18 cellular contexts compared by ENCODE assay signal in the genomic region with DNA sequence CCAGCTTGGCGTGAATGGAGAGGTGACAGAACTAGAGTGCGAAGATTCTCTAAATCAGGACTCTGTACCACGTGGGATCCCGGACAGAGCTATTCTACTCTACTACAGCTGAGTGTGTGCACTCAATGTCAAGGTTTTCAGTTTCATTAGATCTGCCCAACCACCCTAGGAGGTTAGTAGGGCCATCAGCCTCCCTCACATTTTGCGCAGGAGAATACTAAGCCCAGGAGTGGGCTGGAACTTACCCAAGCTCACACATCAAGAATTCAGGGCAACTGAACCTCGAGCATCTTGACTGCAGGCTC.
DNase-seq lines count a peak whose midpoint lies in the region; ATAC-seq and TF ChIP-seq lines count a peak whose summit lies in the region.
"Had no signal": no experiment of that assay in that cellular context is flagged by ENCODE, and none has a peak within 500 bp of the region (broad histone marks: within the 10 kb centered on the region; RNA-seq: fewer than 3 reads in every experiment).

No MANE protein-coding gene starts in this region.

- peak overlapping the region; percentile 89 for H3K18ac ChIP-seq in IMR-90 (ENCODE audit: low read depth, low read length)

- intact Hi-C loops in IMR-90 (cut with micrococcal nuclease): no loop called here

- no peaks in the 10 kb centered on the region for H3K9me3 ChIP-seq in IMR-90 (ENCODE audit: control insufficient read depth, insufficient read depth, low read length)

- H4K5ac ChIP-seq in IMR-90 (ENCODE audit: low read depth, low read length): peak overlapping the region; percentile 90

- H3K79me1 ChIP-seq in IMR-90 (ENCODE audit: low read depth in 1 of 2, low read length in 2 of 2): peaks cover 0 to 43% of the 10 kb centered on the region in 2 experiments; a peak in 2 of 4 replicates

- H3K9ac ChIP-seq in IMR-90 (ENCODE audit: low read depth, low read length): no peak overlapping the region
- H3K9ac ChIP-seq: KMS-11 had no signal

- peak overlapping the region; percentile 67 for H2AFZ ChIP-seq in IMR-90 (replicated peaks; ENCODE audit: low read length, poor library complexity)
- H2AFZ ChIP-seq: GM23338, PC-9 had no signal

- H2BK5ac ChIP-seq in IMR-90 (ENCODE audit: low read depth, low read length, poor library complexity, severe bottlenecking): peak overlapping the region; percentile 93

- peak overlapping the region; percentile 92 for H3K14ac ChIP-seq in IMR-90 (replicated peaks; ENCODE audit: low read depth, low read length)

- peak overlapping the region; percentile 78 for H3K27ac ChIP-seq in IMR-90 (ENCODE audit: insufficient read depth, low read length)
- H3K27ac ChIP-seq: KMS-11, PC-9, RWPE1 had no signal

- H3K4me3 ChIP-seq in IMR-90 (ENCODE audit: insufficient read depth, low read depth, low read length): no peak overlapping the region
- H3K4me3 ChIP-seq: GM23338, PC-9 had no signal

- H3K27me3 Mint-ChIP-seq in activated T-cell treated with anti-CD3 and anti-CD28 coated beads, Interleukin-2, amount 50 U/mL, for 24 hours: no peaks in the 10 kb centered on the region
- H3K27me3 Mint-ChIP-seq: B cell had no signal

- no peaks in the 10 kb centered on the region for H3K36me3 Mint-ChIP-seq in activated T-cell treated with anti-CD3 and anti-CD28 coated beads, Interleukin-2, amount 50 U/mL, for 24 hours (ENCODE audit: low read depth)
- H3K36me3 Mint-ChIP-seq: CD4-positive, CD25-positive, alpha-beta regulatory T cell had no signal

- H3K9me3 Mint-ChIP-seq in activated T-cell treated with anti-CD3 and anti-CD28 coated beads, Interleukin-2, amount 50 U/mL, for 24 hours: no peaks in the 10 kb centered on the region
- H3K9me3 Mint-ChIP-seq: CD4-positive, CD25-positive, alpha-beta regulatory T cell; GM23338 had no signal

- H3K4ac ChIP-seq in IMR-90 (ENCODE audit: low read depth, low read length): peak overlapping the region; percentile 99

- TF ChIP-seq CTCF in IMR-90 (conservative IDR thresholded peaks at IDR 0.05; ENCODE audit: low read depth, low read length): no peak

- H2BK120ac ChIP-seq in IMR-90 (ENCODE audit: low read depth, low read length): peak overlapping the region; percentile 98

- peak overlapping the region; percentile 99 for H2BK20ac ChIP-seq in IMR-90 (ENCODE audit: low read depth, low read length)

- ATAC-seq in IMR-90 (ENCODE audit: low read depth) (no peak), HG03108 (IDR thresholded peaks at IDR 0.05; ENCODE audit: unreplicated experiment) (no peak)
- ATAC-seq: GM23338 had no signal

- TF ChIP-seq POLR2A in IMR-90 (IDR thresholded peaks at IDR 0.05; ENCODE audit: low read depth, low read length): no peak

- peaks cover 6% of the 10 kb centered on the region for H3K4me1 Mint-ChIP-seq in activated T-cell treated with anti-CD3 and anti-CD28 coated beads, Interleukin-2, amount 50 U/mL, for 24 hours (ENCODE audit: low read depth)
- H3K4me1 Mint-ChIP-seq: GM23338 had no signal

- no peak overlapping the region for H3K4me3 Mint-ChIP-seq in activated T-cell treated with anti-CD3 and anti-CD28 coated beads, Interleukin-2, amount 50 U/mL, for 24 hours
- H3K4me3 Mint-ChIP-seq: B cell, GM23338 had no signal

- H2AK5ac ChIP-seq in IMR-90 (ENCODE audit: low read depth, low read length): peak overlapping the region; percentile 100

- no peaks in the 10 kb centered on the region for H3K27me3 ChIP-seq in IMR-90 (ENCODE audit: control insufficient read depth, insufficient read depth, low read length)

- peak overlapping the region; percentile 86 for H3K23ac ChIP-seq in IMR-90 (ENCODE audit: low read depth, low read length)

- no peak overlapping the region for H3K56ac ChIP-seq in IMR-90 (ENCODE audit: extremely low read depth, insufficient read depth, low read length)

- no peak overlapping the region for H3K27ac Mint-ChIP-seq in activated T-cell treated with anti-CD3 and anti-CD28 coated beads, Interleukin-2, amount 50 U/mL, for 24 hours
- H3K27ac Mint-ChIP-seq: B cell, GM23338 had no signal

- DNase-seq in IMR-90: no peak
- peak; percentile 9 for DNase-seq in astrocyte of the hippocampus (ENCODE audit: low read depth, low spot score)
- DNase-seq in mesenteric fat pad (ENCODE audit: low spot score): peak; percentile 43
- DNase-seq in NCI-H1694 (lab: John Stamatoyannopoulos, UW): no peak
- no peak for DNase-seq in NCI-H2029 (lab: John Stamatoyannopoulos, UW)
- DNase-seq in activated T-cell treated with anti-CD3 and anti-CD28 coated beads, Interleukin-2, amount 50 U/mL, for 24 hours: no peak
- DNase-seq: CD4-positive, CD25-positive, alpha-beta regulatory T cell; DMS153; GDM1; NCI-H187 treated with DMSO at 0.1 percent for 48 hours; NCI-H345; NCI-H524 treated with DMSO at 0.1 percent for 48 hours had no signal

- peak overlapping the region; percentile 99 for H2AK9ac ChIP-seq in IMR-90 (replicated peaks; ENCODE audit: low read depth, low read length, poor library complexity)

- no peaks in the 10 kb centered on the region for H3K36me3 ChIP-seq in IMR-90 (ENCODE audit: control insufficient read depth, insufficient read depth, low read length)

- dilution Hi-C loops in IMR-90 (cut with HindIII; ENCODE audit: low sequenced_read_pairs, unreplicated experiment): no loop called here

- TF ChIP-seq RAD21 in IMR-90 (IDR thresholded peaks at IDR 0.05; ENCODE audit: low read length): no peak

- in situ Hi-C loops in IMR-90 (cut with MboI; ENCODE audit: low sequenced_read_pairs): no loop called here

- H2BK15ac ChIP-seq in IMR-90 (ENCODE audit: low read depth, low read length): peak overlapping the region; percentile 95

- H4K91ac ChIP-seq in IMR-90 (ENCODE audit: insufficient read depth, low read depth, low read length): peak overlapping the region; percentile 95

- H3K4me2 ChIP-seq in IMR-90 (ENCODE audit: low read depth, low read length): no peak overlapping the region
- H3K4me2 ChIP-seq: GM23338, KMS-11 had no signal

- H4K20me1 ChIP-seq in IMR-90 (ENCODE audit: insufficient read depth, low read length): no peaks in the 10 kb centered on the region

- POLR2A ChIA-PET in IMR-90 (lab: Charles Lee; ENCODE audit: unreplicated experiment): no interaction called here

- peaks cover 33% of the 10 kb centered on the region for H3K9me1 ChIP-seq in IMR-90 (ENCODE audit: insufficient read depth, low read length)

- WGBS in IMR-90 (ENCODE audit: extremely low coverage in 2 of 2, insufficient read length in 1 of 2), 2 experiments: 70% methylated on average over 2 of the region's 6 CpGs; no CpG with 5 or more reads in 1 of the 2 experiments

- no TSS peak for BruUV-seq in IMR-90 (replicated peaks; lab: Mats Ljungman, UMichigan)

- CTCF ChIA-PET in IMR-90 (lab: Yijun Ruan, JAX): no interaction called here

- peak overlapping the region; percentile 68 to 91; a peak in 3 of 4 replicates for H4K8ac ChIP-seq in IMR-90 (ENCODE audit: low read depth in 2 of 2, low read length in 2 of 2)

- H3K4me1 ChIP-seq in IMR-90 (ENCODE audit: control insufficient read depth, insufficient read depth, low read length): peaks cover 12% of the 10 kb centered on the region

TF ChIP-seq in IMR-90, 13 proteins besides CTCF, POLR2A, EP300 and RAD21:
- TF ChIP-seq MAZ (IDR thresholded peaks at IDR 0.05; ENCODE audit: borderline replicate concordance, low read depth, low read length) (no peak), RFX5 (IDR thresholded peaks at IDR 0.05; ENCODE audit: low read depth, low read length) (no peak), RCOR1 (IDR thresholded peaks at IDR 0.05; ENCODE audit: insufficient replicate concordance, low read length) (no peak), FOS (IDR thresholded peaks at IDR 0.05; ENCODE audit: low read depth, low read length) (no peak), MXI1 (IDR thresholded peaks at IDR 0.05; ENCODE audit: borderline replicate concordance, low read depth, low read length) (no peak), CHD1 (IDR thresholded peaks at IDR 0.05; ENCODE audit: low read depth, low read length) (no peak), MAFK (IDR thresholded peaks at IDR 0.05; ENCODE audit: low read depth, low read length) (no peak), CEBPB (IDR thresholded peaks at IDR 0.05; ENCODE audit: low read depth, low read length) (no peak), NFE2L2 (IDR thresholded peaks at IDR 0.05; ENCODE audit: low read depth, low read length) (no peak), SMC3 (IDR thresholded peaks at IDR 0.05; ENCODE audit: low read depth, low read length) (no peak), BHLHE40 (IDR thresholded peaks at IDR 0.05; ENCODE audit: low read depth, low read length) (no peak)
- TF ChIP-seq, protein P1, sequence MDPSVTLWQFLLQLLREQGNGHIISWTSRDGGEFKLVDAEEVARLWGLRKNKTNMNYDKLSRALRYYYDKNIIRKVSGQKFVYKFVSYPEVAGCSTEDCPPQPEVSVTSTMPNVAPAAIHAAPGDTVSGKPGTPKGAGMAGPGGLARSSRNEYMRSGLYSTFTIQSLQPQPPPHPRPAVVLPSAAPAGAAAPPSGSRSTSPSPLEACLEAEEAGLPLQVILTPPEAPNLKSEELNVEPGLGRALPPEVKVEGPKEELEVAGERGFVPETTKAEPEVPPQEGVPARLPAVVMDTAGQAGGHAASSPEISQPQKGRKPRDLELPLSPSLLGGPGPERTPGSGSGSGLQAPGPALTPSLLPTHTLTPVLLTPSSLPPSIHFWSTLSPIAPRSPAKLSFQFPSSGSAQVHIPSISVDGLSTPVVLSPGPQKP (IDR thresholded peaks at IDR 0.05; ENCODE audit: borderline replicate concordance, low read depth, low read length): no peak
- TF ChIP-seq, protein P2, sequence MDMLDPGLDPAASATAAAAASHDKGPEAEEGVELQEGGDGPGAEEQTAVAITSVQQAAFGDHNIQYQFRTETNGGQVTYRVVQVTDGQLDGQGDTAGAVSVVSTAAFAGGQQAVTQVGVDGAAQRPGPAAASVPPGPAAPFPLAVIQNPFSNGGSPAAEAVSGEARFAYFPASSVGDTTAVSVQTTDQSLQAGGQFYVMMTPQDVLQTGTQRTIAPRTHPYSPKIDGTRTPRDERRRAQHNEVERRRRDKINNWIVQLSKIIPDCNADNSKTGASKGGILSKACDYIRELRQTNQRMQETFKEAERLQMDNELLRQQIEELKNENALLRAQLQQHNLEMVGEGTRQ (IDR thresholded peaks at IDR 0.05; ENCODE audit: low read depth, low read length): no peak
TF ChIP-seq in IMR-90: peak in this region for 0.

Comparison
In these comparisons a context has a peak if more than half of its experiments do, and no peak if none do; other contexts are left out.
1. DNase-seq: peak in astrocyte of the hippocampus (single experiment) and mesenteric fat pad (single experiment); none in IMR-90 (single experiment), NCI-H1694 (single experiment), NCI-H2029 (single experiment) and activated T-cell treated with anti-CD3 and anti-CD28 coated beads, Interleukin-2, amount 50 U/mL, for 24 hours (single experiment).